In genomic region chr1:172540635-172541034, GRCh38 we compare ENCODE assay signal across 2 cellular contexts.
A peak's percentile ranks its signal among the peaks of the same experiment; 100 is the strongest.
TF ChIP-seq lines count a peak whose summit lies in the region.

No MANE protein-coding gene starts in this region.

TF ChIP-seq in SK-N-SH, 30 proteins besides CTCF, POLR2A, EP300 and RAD21 (continued from another document):
- TF ChIP-seq, protein P1, sequence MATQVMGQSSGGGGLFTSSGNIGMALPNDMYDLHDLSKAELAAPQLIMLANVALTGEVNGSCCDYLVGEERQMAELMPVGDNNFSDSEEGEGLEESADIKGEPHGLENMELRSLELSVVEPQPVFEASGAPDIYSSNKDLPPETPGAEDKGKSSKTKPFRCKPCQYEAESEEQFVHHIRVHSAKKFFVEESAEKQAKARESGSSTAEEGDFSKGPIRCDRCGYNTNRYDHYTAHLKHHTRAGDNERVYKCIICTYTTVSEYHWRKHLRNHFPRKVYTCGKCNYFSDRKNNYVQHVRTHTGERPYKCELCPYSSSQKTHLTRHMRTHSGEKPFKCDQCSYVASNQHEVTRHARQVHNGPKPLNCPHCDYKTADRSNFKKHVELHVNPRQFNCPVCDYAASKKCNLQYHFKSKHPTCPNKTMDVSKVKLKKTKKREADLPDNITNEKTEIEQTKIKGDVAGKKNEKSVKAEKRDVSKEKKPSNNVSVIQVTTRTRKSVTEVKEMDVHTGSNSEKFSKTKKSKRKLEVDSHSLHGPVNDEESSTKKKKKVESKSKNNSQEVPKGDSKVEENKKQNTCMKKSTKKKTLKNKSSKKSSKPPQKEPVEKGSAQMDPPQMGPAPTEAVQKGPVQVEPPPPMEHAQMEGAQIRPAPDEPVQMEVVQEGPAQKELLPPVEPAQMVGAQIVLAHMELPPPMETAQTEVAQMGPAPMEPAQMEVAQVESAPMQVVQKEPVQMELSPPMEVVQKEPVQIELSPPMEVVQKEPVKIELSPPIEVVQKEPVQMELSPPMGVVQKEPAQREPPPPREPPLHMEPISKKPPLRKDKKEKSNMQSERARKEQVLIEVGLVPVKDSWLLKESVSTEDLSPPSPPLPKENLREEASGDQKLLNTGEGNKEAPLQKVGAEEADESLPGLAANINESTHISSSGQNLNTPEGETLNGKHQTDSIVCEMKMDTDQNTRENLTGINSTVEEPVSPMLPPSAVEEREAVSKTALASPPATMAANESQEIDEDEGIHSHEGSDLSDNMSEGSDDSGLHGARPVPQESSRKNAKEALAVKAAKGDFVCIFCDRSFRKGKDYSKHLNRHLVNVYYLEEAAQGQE (IDR thresholded peaks at IDR 0.05; ENCODE audit: low read depth, low read length), result no peak
- no peak for TF ChIP-seq POLR2AphosphoS5 (IDR thresholded peaks at IDR 0.05; ENCODE audit: low read depth, low read length)
- TF ChIP-seq MEF2A (IDR thresholded peaks at IDR 0.05; ENCODE audit: borderline replicate concordance, low read depth), result no peak
- TF ChIP-seq MXI1 (IDR thresholded peaks at IDR 0.05; ENCODE audit: low read depth, low read length), result peak; percentile 30; the same call in 1 of the 2 replicates
- TF ChIP-seq, protein P2, sequence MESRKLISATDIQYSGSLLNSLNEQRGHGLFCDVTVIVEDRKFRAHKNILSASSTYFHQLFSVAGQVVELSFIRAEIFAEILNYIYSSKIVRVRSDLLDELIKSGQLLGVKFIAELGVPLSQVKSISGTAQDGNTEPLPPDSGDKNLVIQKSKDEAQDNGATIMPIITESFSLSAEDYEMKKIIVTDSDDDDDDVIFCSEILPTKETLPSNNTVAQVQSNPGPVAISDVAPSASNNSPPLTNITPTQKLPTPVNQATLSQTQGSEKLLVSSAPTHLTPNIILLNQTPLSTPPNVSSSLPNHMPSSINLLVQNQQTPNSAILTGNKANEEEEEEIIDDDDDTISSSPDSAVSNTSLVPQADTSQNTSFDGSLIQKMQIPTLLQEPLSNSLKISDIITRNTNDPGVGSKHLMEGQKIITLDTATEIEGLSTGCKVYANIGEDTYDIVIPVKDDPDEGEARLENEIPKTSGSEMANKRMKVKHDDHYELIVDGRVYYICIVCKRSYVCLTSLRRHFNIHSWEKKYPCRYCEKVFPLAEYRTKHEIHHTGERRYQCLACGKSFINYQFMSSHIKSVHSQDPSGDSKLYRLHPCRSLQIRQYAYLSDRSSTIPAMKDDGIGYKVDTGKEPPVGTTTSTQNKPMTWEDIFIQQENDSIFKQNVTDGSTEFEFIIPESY (IDR thresholded peaks at IDR 0.05; ENCODE audit: borderline replicate concordance, low read depth), result no peak
- no peak for TF ChIP-seq JUND (IDR thresholded peaks at IDR 0.05)
- TF ChIP-seq RCOR1 (IDR thresholded peaks at IDR 0.05; ENCODE audit: low read length), result 0 out of 2 replicates have a peak, but pooled peaks have one; percentile 16
- TF ChIP-seq FOXJ3 (CRISPR knock-in tag; IDR thresholded peaks at IDR 0.05), result 0 out of 2 replicates have a peak, but pooled peaks have one; percentile 21
- TF ChIP-seq GATA2 (CRISPR knock-in tag; IDR thresholded peaks at IDR 0.05), result peak; percentile 71
- no peak for TF ChIP-seq MAX (IDR thresholded peaks at IDR 0.05; ENCODE audit: low read depth)
- no peak for TF ChIP-seq TAF1 (IDR thresholded peaks at IDR 0.05; ENCODE audit: borderline replicate concordance, low read depth, low read length)
- no peak for TF ChIP-seq IRF3 (IDR thresholded peaks at IDR 0.05; ENCODE audit: low read depth, low read length)
- TF ChIP-seq SMC3 (IDR thresholded peaks at IDR 0.05; ENCODE audit: low read depth, low read length), result no peak
- no peak for TF ChIP-seq FOSL2 (IDR thresholded peaks at IDR 0.05; ENCODE audit: borderline replicate concordance, low read depth)
- TF ChIP-seq, protein P3, sequence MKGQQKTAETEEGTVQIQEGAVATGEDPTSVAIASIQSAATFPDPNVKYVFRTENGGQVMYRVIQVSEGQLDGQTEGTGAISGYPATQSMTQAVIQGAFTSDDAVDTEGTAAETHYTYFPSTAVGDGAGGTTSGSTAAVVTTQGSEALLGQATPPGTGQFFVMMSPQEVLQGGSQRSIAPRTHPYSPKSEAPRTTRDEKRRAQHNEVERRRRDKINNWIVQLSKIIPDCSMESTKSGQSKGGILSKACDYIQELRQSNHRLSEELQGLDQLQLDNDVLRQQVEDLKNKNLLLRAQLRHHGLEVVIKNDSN (IDR thresholded peaks at IDR 0.05; ENCODE audit: borderline replicate concordance, low read depth), result no peak
- TF ChIP-seq EZH2phosphoT487 (IDR thresholded peaks at IDR 0.05; ENCODE audit: borderline replicate concordance, low read depth), result no peak

TF ChIP-seq in SK-N-SH treated with all-trans-retinoic acid at 6 μM for 48 hours, 23 proteins besides CTCF, POLR2A, EP300 and RAD21 (continued from another document):
- TF ChIP-seq, protein P4, sequence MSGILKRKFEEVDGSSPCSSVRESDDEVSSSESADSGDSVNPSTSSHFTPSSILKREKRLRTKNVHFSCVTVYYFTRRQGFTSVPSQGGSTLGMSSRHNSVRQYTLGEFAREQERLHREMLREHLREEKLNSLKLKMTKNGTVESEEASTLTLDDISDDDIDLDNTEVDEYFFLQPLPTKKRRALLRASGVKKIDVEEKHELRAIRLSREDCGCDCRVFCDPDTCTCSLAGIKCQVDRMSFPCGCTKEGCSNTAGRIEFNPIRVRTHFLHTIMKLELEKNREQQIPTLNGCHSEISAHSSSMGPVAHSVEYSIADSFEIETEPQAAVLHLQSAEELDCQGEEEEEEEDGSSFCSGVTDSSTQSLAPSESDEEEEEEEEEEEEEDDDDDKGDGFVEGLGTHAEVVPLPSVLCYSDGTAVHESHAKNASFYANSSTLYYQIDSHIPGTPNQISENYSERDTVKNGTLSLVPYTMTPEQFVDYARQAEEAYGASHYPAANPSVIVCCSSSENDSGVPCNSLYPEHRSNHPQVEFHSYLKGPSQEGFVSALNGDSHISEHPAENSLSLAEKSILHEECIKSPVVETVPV (CRISPR knock-in tag; IDR thresholded peaks at IDR 0.05), result no peak
- TF ChIP-seq ESRRG (CRISPR knock-in tag; IDR thresholded peaks at IDR 0.05), result no peak
- TF ChIP-seq, protein P5, sequence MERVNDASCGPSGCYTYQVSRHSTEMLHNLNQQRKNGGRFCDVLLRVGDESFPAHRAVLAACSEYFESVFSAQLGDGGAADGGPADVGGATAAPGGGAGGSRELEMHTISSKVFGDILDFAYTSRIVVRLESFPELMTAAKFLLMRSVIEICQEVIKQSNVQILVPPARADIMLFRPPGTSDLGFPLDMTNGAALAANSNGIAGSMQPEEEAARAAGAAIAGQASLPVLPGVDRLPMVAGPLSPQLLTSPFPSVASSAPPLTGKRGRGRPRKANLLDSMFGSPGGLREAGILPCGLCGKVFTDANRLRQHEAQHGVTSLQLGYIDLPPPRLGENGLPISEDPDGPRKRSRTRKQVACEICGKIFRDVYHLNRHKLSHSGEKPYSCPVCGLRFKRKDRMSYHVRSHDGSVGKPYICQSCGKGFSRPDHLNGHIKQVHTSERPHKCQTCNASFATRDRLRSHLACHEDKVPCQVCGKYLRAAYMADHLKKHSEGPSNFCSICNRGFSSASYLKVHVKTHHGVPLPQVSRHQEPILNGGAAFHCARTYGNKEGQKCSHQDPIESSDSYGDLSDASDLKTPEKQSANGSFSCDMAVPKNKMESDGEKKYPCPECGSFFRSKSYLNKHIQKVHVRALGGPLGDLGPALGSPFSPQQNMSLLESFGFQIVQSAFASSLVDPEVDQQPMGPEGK (CRISPR knock-in tag; IDR thresholded peaks at IDR 0.05; ENCODE audit: borderline replicate concordance), result no peak
TF ChIP-seq in SK-N-SH treated with all-trans-retinoic acid at 6 μM for 48 hours: peak in this region for 0.
